ENCODE assay signal across 9 cellular contexts in the genomic region with DNA sequence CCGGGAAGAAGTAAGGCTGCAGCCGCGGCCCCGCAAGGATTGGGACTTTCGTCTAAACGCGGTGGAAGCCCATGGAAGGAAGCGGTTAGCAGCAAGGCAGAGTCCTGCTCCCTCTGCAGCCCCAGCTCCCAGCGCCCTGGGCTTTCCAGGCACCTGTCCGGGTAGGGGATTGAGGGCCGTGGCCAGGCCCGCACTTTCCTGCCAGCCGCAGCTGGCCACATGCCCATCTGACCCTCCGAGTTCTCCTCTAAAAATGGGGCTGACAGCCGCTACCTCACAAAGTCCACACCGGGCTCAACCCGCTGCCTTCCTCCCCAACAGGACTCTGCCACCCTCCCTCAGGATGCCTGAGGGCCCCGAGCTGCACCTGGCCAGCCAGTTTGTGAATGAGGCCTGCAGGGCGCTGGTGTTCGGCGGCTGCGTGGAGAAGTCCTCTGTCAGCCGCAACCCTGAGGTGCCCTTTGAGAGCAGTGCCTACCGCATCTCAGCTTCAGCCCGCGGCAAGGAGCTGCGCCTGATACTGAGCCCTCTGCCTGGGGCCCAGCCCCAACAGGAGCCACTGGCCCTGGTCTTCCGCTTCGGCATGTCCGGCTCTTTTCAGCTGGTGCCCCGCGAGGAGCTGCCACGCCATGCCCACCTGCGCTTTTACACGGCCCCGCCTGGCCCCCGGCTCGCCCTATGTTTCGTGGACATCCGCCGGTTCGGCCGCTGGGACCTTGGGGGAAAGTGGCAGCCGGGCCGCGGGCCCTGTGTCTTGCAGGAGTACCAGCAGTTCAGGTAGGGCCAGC. TPM values are rescaled to one million over a fixed set of nuclear protein-coding genes. Genes with fewer than 3 reads are reported as not detected.
DNase-seq lines count a peak whose midpoint lies in the region; ATAC-seq, FAIRE-seq and TF ChIP-seq lines count a peak whose summit lies in the region.
"Had no signal": no experiment of that assay in that cellular context is flagged by ENCODE, and none has a peak within 500 bp of the region (broad histone marks: within the 10 kb centered on the region; RNA-seq: fewer than 3 reads in every experiment).

No MANE protein-coding gene starts in this region.

- no peak overlapping the region for H3K27ac ChIP-seq in H1 (ENCODE audit: low read depth, low read length)
- H3K27ac ChIP-seq in naive thymus-derived CD4-positive, alpha-beta T cell (ENCODE audit: low read depth, low read length), result peak overlapping the region; percentile 66

- intact Hi-C loops in Caco-2 (cut with micrococcal nuclease; ENCODE audit: unreplicated experiment), result no loop called here
- intact Hi-C loops in naive thymus-derived CD4-positive, alpha-beta T cell (cut with micrococcal nuclease), result loop anchor here in 1 of 2 donors (5.0 kb wide), 1 partner anchor 104 kb away; a partner anchor contains a TSS

- H4K91ac ChIP-seq in H1 (replicated peaks; ENCODE audit: insufficient read length, low read length), result peak overlapping the region; percentile 74

- no peak overlapping the region for H2BK120ac ChIP-seq in H1 (replicated peaks; ENCODE audit: low read depth, low read length)

- H3K4me3 ChIP-seq in Caco-2 (ENCODE audit: low read depth, low read length) (peak overlapping the region; percentile 71), NT2/D1 (ENCODE audit: insufficient read length, low read depth) (peak overlapping the region; percentile 77), H1 (ENCODE audit: extremely low read depth in 1 of 4, insufficient read depth in 2 of 4, low read depth in 3 of 4, low read length in 4 of 4) (peak overlapping the region; percentile 63 to 87 (median 76))
- peak overlapping the region; percentile 59 for H3K4me3 ChIP-seq in naive thymus-derived CD4-positive, alpha-beta T cell (ENCODE audit: low read length)

- H4K20me1 ChIP-seq in H1 (replicated peaks in 1 of 2; ENCODE audit: control insufficient read depth in 1 of 2, insufficient read depth in 2 of 2, low read length in 2 of 2), result peaks cover 0 to 7% of the 10 kb centered on the region in 2 experiments

- H3K36me3 ChIP-seq in Caco-2 (ENCODE audit: control insufficient read depth, insufficient read depth, low read length), result no peaks in the 10 kb centered on the region
- peaks cover 11% of the 10 kb centered on the region for H3K36me3 ChIP-seq in NT2/D1 (ENCODE audit: insufficient read depth, insufficient read length, low read length)
- no peaks in the 10 kb centered on the region for H3K36me3 ChIP-seq in H1 (ENCODE audit: control insufficient read depth in 2 of 4, insufficient read depth in 4 of 4, low read length in 3 of 4)
- H3K36me3 ChIP-seq in naive thymus-derived CD4-positive, alpha-beta T cell (ENCODE audit: control insufficient read depth in 2 of 3, insufficient read depth in 3 of 3, low read length in 3 of 3), result peaks cover 0 to 5% (median 0%) of the 10 kb centered on the region in 3 experiments

- TF ChIP-seq POLR2A in H1 (IDR thresholded peaks at IDR 0.05; ENCODE audit: control extremely low read depth in 1 of 2, low read depth in 2 of 2, low read length in 2 of 2), result no peak

- H3K27me3 Mint-ChIP-seq in Caco-2 (ENCODE audit: insufficient read depth, unreplicated experiment), result peaks cover 4% of the 10 kb centered on the region
- H3K27me3 Mint-ChIP-seq in naive thymus-derived CD4-positive, alpha-beta T cell, result peaks cover 0 to 26% (median 0%) of the 10 kb centered on the region in 5 donors

- no peak overlapping the region for H2BK5ac ChIP-seq in H1 (ENCODE audit: low read depth, low read length)

- POLR2A ChIA-PET in Caco-2 (lab: Charles Lee) (no interaction called here), H1 (lab: Charles Lee; ENCODE audit: partially characterized antibody) (interaction anchor here (0.6 to 8.2 kb wide), 6 partner anchors 8 to 204 kb away, joined by 3 to 69 read pairs (median 10); a partner anchor contains a TSS)
- POLR2A ChIA-PET in naive thymus-derived CD4-positive, alpha-beta T cell (lab: Charles Lee), result interaction anchor here (0.8 to 8.4 kb wide), 10 partner anchors 12 to 291 kb away, joined by 3 to 94 read pairs (median 6); a partner anchor contains a TSS

- H3K14ac ChIP-seq in H1 (ENCODE audit: insufficient read length), result no peak overlapping the region

- no TSS peak for BruUV-seq in Caco-2 (replicated peaks; lab: Mats Ljungman, UMichigan)

- peak overlapping the region; percentile 30 for H3K56ac ChIP-seq in H1 (replicated peaks; ENCODE audit: insufficient read length, low read depth, low read length)

- ATAC-seq in naive thymus-derived CD4-positive, alpha-beta T cell, result no peak
- ATAC-seq in HG03520 (IDR thresholded peaks at IDR 0.05; ENCODE audit: unreplicated experiment), result no peak
- no peak for ATAC-seq in HG02870 (IDR thresholded peaks at IDR 0.05; ENCODE audit: unreplicated experiment)

- H3K18ac ChIP-seq in H1 (ENCODE audit: extremely low read depth, low read length), result peak overlapping the region; percentile 60

- H3K4me1 ChIP-seq in Caco-2 (peaks cover 5% of the 10 kb centered on the region; the same call in 1 of the 2 replicates), NT2/D1 (ENCODE audit: insufficient read depth, insufficient read length) (peaks cover 8% of the 10 kb centered on the region), H1 (replicated peaks in 1 of 4; ENCODE audit: control insufficient read depth in 3 of 4, insufficient read depth in 4 of 4, low read length in 3 of 4) (peaks cover 0 to 9% (median 5%) of the 10 kb centered on the region in 4 experiments; a peak in 4 of 7 replicates)
- H3K4me1 ChIP-seq in naive thymus-derived CD4-positive, alpha-beta T cell (ENCODE audit: control insufficient read depth in 2 of 2, insufficient read depth in 2 of 2, low read length in 2 of 2), result peaks cover 29 to 30% of the 10 kb centered on the region in 2 donors

- no peak overlapping the region; the same call in 1 of the 2 replicates for H4K8ac ChIP-seq in H1 (ENCODE audit: extremely low read depth, insufficient read depth, low read length)

- H3K4me3 Mint-ChIP-seq in Caco-2 (ENCODE audit: unreplicated experiment), result peak overlapping the region; percentile 93
- peak overlapping the region; percentile 44 to 88 (median 74) for H3K4me3 Mint-ChIP-seq in naive thymus-derived CD4-positive, alpha-beta T cell

- no peak overlapping the region for H3K4ac ChIP-seq in H1 (replicated peaks; ENCODE audit: insufficient read length, low read depth, low read length)

- no peak for TF ChIP-seq EP300 in H1 (IDR thresholded peaks at IDR 0.05; ENCODE audit: borderline replicate concordance in 1 of 2, low read depth in 2 of 2, low read length in 2 of 2)

- no peaks in the 10 kb centered on the region; the same call in 1 of the 2 replicates for H3K79me1 ChIP-seq in H1 (ENCODE audit: low read depth, low read length)

- H3K23me2 ChIP-seq in H1 (ENCODE audit: low read depth, low read length), result peaks cover 17% of the 10 kb centered on the region

- no peak overlapping the region for H2AK5ac ChIP-seq in H1 (ENCODE audit: low read depth, low read length)

- 41% methylated on average over 40 of the region's 46 CpGs; no CpG with 5 or more reads in 1 of the 2 experiments for WGBS in H1 (ENCODE audit: extremely low coverage in 1 of 2, insufficient coverage in 1 of 2, insufficient read length in 1 of 2, insufficient replicate concordance in 2 of 2, low coverage in 1 of 2, low lambda C conversion rate in 2 of 2, missing lambda C conversion rate in 1 of 2), 2 experiments

- FAIRE-seq in H1 (lab: Jason Lieb, UNC), result no peak

- no peaks in the 10 kb centered on the region for H3K79me2 ChIP-seq in H1 (ENCODE audit: control insufficient read depth in 1 of 2, insufficient read depth in 2 of 2, low read length in 2 of 2)

- H3K36me3 Mint-ChIP-seq in Caco-2 (ENCODE audit: insufficient read depth, unreplicated experiment), result peaks cover 7% of the 10 kb centered on the region
- H3K36me3 Mint-ChIP-seq in naive thymus-derived CD4-positive, alpha-beta T cell, result peaks cover 0 to 43% (median 0%) of the 10 kb centered on the region in 5 donors

- H3K27me3 ChIP-seq in Caco-2 (replicated peaks; ENCODE audit: control insufficient read depth, insufficient read depth, low read length), result no peaks in the 10 kb centered on the region
- peaks cover 39% of the 10 kb centered on the region for H3K27me3 ChIP-seq in NT2/D1 (ENCODE audit: insufficient read depth, insufficient read length)
- H3K27me3 ChIP-seq in H1 (replicated peaks in 1 of 4; ENCODE audit: control insufficient read depth in 3 of 4, extremely low read depth in 1 of 4, insufficient read depth in 3 of 4, low read length in 3 of 4), result peaks cover 0 to 31% (median 16%) of the 10 kb centered on the region in 4 experiments; a peak in 5 of 7 replicates
- no peaks in the 10 kb centered on the region for H3K27me3 ChIP-seq in naive thymus-derived CD4-positive, alpha-beta T cell (ENCODE audit: control insufficient read depth in 2 of 2, insufficient read depth in 2 of 2, low read length in 2 of 2)

- peak overlapping the region; percentile 84 to 85 for H3K4me2 ChIP-seq in H1 (ENCODE audit: insufficient read depth in 1 of 2, low read depth in 2 of 2, low read length in 2 of 2)

- H2BK20ac ChIP-seq in H1 (ENCODE audit: low read length), result no peak overlapping the region

- no peak for TF ChIP-seq CTCF in Caco-2 (IDR thresholded peaks at IDR 0.05; ENCODE audit: insufficient read depth in 1 of 2, low read depth in 1 of 2, low read length in 1 of 2, severe bottlenecking in 1 of 2, unreplicated experiment in 1 of 2)
- TF ChIP-seq CTCF in H1 (IDR thresholded peaks at IDR 0.05; ENCODE audit: control extremely low read depth in 1 of 3, insufficient read depth in 1 of 3, low read depth in 1 of 3, low read length in 3 of 3), result no peak

- H3K9me3 Mint-ChIP-seq in Caco-2 (ENCODE audit: unreplicated experiment), result no peaks in the 10 kb centered on the region
- H3K9me3 Mint-ChIP-seq in naive thymus-derived CD4-positive, alpha-beta T cell, result peaks cover 0 to 19% (median 7%) of the 10 kb centered on the region in 11 donors

- no peak overlapping the region; the same call in 1 of the 2 replicates for H2BK15ac ChIP-seq in H1 (ENCODE audit: low read length)

- no peak overlapping the region for H3K23ac ChIP-seq in H1 (ENCODE audit: insufficient read length)

- no peak overlapping the region for H3K27ac Mint-ChIP-seq in Caco-2 (ENCODE audit: unreplicated experiment)
- H3K27ac Mint-ChIP-seq in naive thymus-derived CD4-positive, alpha-beta T cell, result peak overlapping the region in 6 of 9 donors; percentile 51 to 97 (median 92)

- no peaks in the 10 kb centered on the region for H3K9me3 ChIP-seq in Caco-2
- H3K9me3 ChIP-seq in NT2/D1 (ENCODE audit: insufficient read depth, low read length), result no peaks in the 10 kb centered on the region
- H3K9me3 ChIP-seq in H1 (ENCODE audit: insufficient read depth in 2 of 2, low read depth in 1 of 2, low read length in 1 of 2), result no peaks in the 10 kb centered on the region
- H3K9me3 ChIP-seq in naive thymus-derived CD4-positive, alpha-beta T cell (ENCODE audit: control insufficient read depth in 2 of 3, low read length in 3 of 3), result peaks cover 0 to 17% (median 0%) of the 10 kb centered on the region in 3 experiments

- DNase-seq in Caco-2 (peak in 1 of 2 experiments; percentile 31), NT2/D1 (ENCODE audit: low read depth, low spot score) (no peak), H1 (ENCODE audit: low read depth in 1 of 2, low spot score in 2 of 2) (peak in 1 of 2 experiments; percentile 66), GOT3 (lab: John Stamatoyannopoulos, UW) (no peak), NCI-H2029 (lab: John Stamatoyannopoulos, UW) (no peak)
- peak in 1 of 9 donors; percentile 9 for DNase-seq in naive thymus-derived CD4-positive, alpha-beta T cell

- no peak overlapping the region for H4K5ac ChIP-seq in H1 (ENCODE audit: insufficient read length, low read depth, low read length)

- H3K4me1 Mint-ChIP-seq in Caco-2 (ENCODE audit: low read depth, unreplicated experiment), result no peaks in the 10 kb centered on the region
- H3K4me1 Mint-ChIP-seq in naive thymus-derived CD4-positive, alpha-beta T cell, result peaks cover 21 to 45% (median 31%) of the 10 kb centered on the region in 7 donors

- peak overlapping the region; percentile 88 for H3K9ac ChIP-seq in NT2/D1 (ENCODE audit: insufficient read length, low read depth)
- peak overlapping the region in 2 of 4 experiments; percentile 3 to 8; a peak in 2 of 7 replicates for H3K9ac ChIP-seq in H1 (replicated peaks in 1 of 4; ENCODE audit: extremely low read depth in 1 of 4, low read depth in 3 of 4, low read length in 3 of 4)

- no peak overlapping the region for H2BK12ac ChIP-seq in H1 (ENCODE audit: low read depth, low read length)

- CTCF ChIA-PET in Caco-2 (lab: Charles Lee), result interaction anchor here (1.0 kb wide), 1 partner anchor 19 kb away, joined by 3 read pairs; no protein-coding TSS in a partner anchor
- CTCF ChIA-PET in H1 (lab: Charles Lee; ENCODE audit: partially characterized antibody), result interaction anchor here (1.1 to 1.6 kb wide), 2 partner anchors 12 to 20 kb away, joined by 3 to 6 read pairs; a partner anchor contains a TSS
- CTCF ChIA-PET in naive thymus-derived CD4-positive, alpha-beta T cell (lab: Charles Lee), result interaction anchor here (2.7 kb wide), 1 partner anchor 19 kb away, joined by 15 read pairs; a partner anchor contains a TSS

- TF ChIP-seq RAD21 in H1 (IDR thresholded peaks at IDR 0.05 in 1 of 2, conservative IDR thresholded peaks at IDR 0.05 in 1 of 2; ENCODE audit: low read depth in 2 of 2, low read length in 2 of 2), result no peak

- 0 out of 2 replicates have a peak overlapping the region, but pooled peaks have one; percentile 7 for H2AFZ ChIP-seq in H1 (ENCODE audit: low read length)

RNA-seq across cellular contexts. Expression of a gene that starts 1.9 kb away (rescaled TPM):
- total RNA-seq in Caco-2 (2022), result 11.3 and 12.3 TPM in 2 replicates
- total RNA-seq in H1 (2021; fragmentation: NEBNext Ultra II Directional; extraction: Animal tissue kit (Norgen Biotek cat#: 25700)), result 10.9 and 12.2 TPM in 2 replicates
- polyA plus RNA-seq in H1 (2011; rRNA removed), result 10.4 and 19.5 TPM in 2 replicates
- 12.4 TPM for polyA plus RNA-seq in H1 (2011; cell fraction: cytosol; rRNA removed)
- polyA plus RNA-seq in H1 (2011; cell fraction: nucleus; rRNA removed), result 49.5 TPM
- 14.7 to 18.1 TPM (median 15.4 TPM) in 4 replicates for polyA plus RNA-seq in H1 (2012, experiment 1 of 2)
- polyA plus RNA-seq in H1 (2012, experiment 2 of 2), result 10.2 TPM
- polyA plus RNA-seq in H1 (2013, experiment 1 of 2), result 11.4 TPM
- 8.7 TPM for polyA plus RNA-seq in H1 (2013, experiment 2 of 2)
- polyA minus RNA-seq in H1 (2011; rRNA and poly(A)+ RNA removed), result 3.5 and 4.2 TPM in 2 replicates
- polyA minus RNA-seq in H1 (2011; cell fraction: cytosol; rRNA and poly(A)+ RNA removed), result 5.3 TPM
- 12.7 TPM for polyA minus RNA-seq in H1 (2011; cell fraction: nucleus; rRNA and poly(A)+ RNA removed)
- 10 to 100 TPM in 4 of 5 experiments, 1 to 10 TPM in 1; 8.9 to 49.9 (median 18.5) TPM for total RNA-seq in naive thymus-derived CD4-positive, alpha-beta T cell
- polyA plus RNA-seq in naive thymus-derived CD4-positive, alpha-beta T cell, result 1 to 10 TPM; 1.7 to 3.1 TPM
- total RNA-seq: HT1080 had no signal

RNA-seq across cellular contexts. Expression of a gene that starts 12.9 kb away (rescaled TPM):
- 93.9 and 94.3 TPM in 2 replicates for total RNA-seq in Caco-2 (2022)
- 131 and 132 TPM in 2 replicates for total RNA-seq in H1 (2021; fragmentation: NEBNext Ultra II Directional; extraction: Animal tissue kit (Norgen Biotek cat#: 25700))
- polyA plus RNA-seq in H1 (2011; rRNA removed), result 236 and 265 TPM in 2 replicates
- 273 TPM for polyA plus RNA-seq in H1 (2011; cell fraction: cytosol; rRNA removed)
- polyA plus RNA-seq in H1 (2011; cell fraction: nucleus; rRNA removed), result 252 TPM
- 109 to 154 TPM (median 150 TPM) in 4 replicates for polyA plus RNA-seq in H1 (2012, experiment 1 of 2)
- 168 TPM for polyA plus RNA-seq in H1 (2012, experiment 2 of 2)
- polyA plus RNA-seq in H1 (2013, experiment 1 of 2), result 118 TPM
- polyA plus RNA-seq in H1 (2013, experiment 2 of 2), result 115 TPM
- polyA minus RNA-seq in H1 (2011; rRNA and poly(A)+ RNA removed), result 51.0 and 53.9 TPM in 2 replicates
- polyA minus RNA-seq in H1 (2011; cell fraction: cytosol; rRNA and poly(A)+ RNA removed), result 33.5 TPM
- 38.7 TPM for polyA minus RNA-seq in H1 (2011; cell fraction: nucleus; rRNA and poly(A)+ RNA removed)
- 10 to 100 TPM; 23.4 to 84.2 (median 26.3) TPM for total RNA-seq in naive thymus-derived CD4-positive, alpha-beta T cell
- polyA plus RNA-seq in naive thymus-derived CD4-positive, alpha-beta T cell, result 10 to 100 TPM; 30.2 to 37.5 TPM

RNA-seq across cellular contexts. Expression of a gene that starts 19.6 kb away (rescaled TPM):
- total RNA-seq in Caco-2 (2022), result 131 and 140 TPM in 2 replicates
- 79.1 and 88.9 TPM in 2 replicates for total RNA-seq in H1 (2021; fragmentation: NEBNext Ultra II Directional; extraction: Animal tissue kit (Norgen Biotek cat#: 25700))
- 56.3 and 92.9 TPM in 2 replicates for polyA plus RNA-seq in H1 (2011; rRNA removed)
- 79.0 TPM for polyA plus RNA-seq in H1 (2011; cell fraction: cytosol; rRNA removed)
- 521 TPM for polyA plus RNA-seq in H1 (2011; cell fraction: nucleus; rRNA removed)
- polyA plus RNA-seq in H1 (2012, experiment 1 of 2), result 66.5 to 112 TPM (median 91.4 TPM) in 4 replicates
- polyA plus RNA-seq in H1 (2012, experiment 2 of 2), result 59.8 TPM
- polyA plus RNA-seq in H1 (2013, experiment 1 of 2), result 35.5 TPM
- 29.7 TPM for polyA plus RNA-seq in H1 (2013, experiment 2 of 2)
- polyA minus RNA-seq in H1 (2011; rRNA and poly(A)+ RNA removed), result 49.7 and 55.5 TPM in 2 replicates
- polyA minus RNA-seq in H1 (2011; cell fraction: cytosol; rRNA and poly(A)+ RNA removed), result 53.7 TPM
- polyA minus RNA-seq in H1 (2011; cell fraction: nucleus; rRNA and poly(A)+ RNA removed), result 195 TPM
- 100 to 1,000 TPM; 298 to 557 (median 451) TPM for total RNA-seq in naive thymus-derived CD4-positive, alpha-beta T cell
- 10 to 100 TPM; 26.7 to 44.9 TPM for polyA plus RNA-seq in naive thymus-derived CD4-positive, alpha-beta T cell
